In genomic region chr1:53482441-53483153, GRCh38 we compare ENCODE assay signal across 1 cellular context.
TF ChIP-seq lines count a peak whose summit lies in the region.

No MANE protein-coding gene starts in this region.

TF ChIP-seq in H1, 55 proteins besides CTCF, POLR2A, EP300 and RAD21:
- TF ChIP-seq CBX5 (IDR thresholded peaks at IDR 0.05; ENCODE audit: low read depth, low read length): no peak
- TF ChIP-seq ATF2 (IDR thresholded peaks at IDR 0.05; ENCODE audit: low read length): no peak
- TF ChIP-seq ZNF274 (IDR thresholded peaks at IDR 0.05; ENCODE audit: borderline replicate concordance, extremely low read depth, low read length): no peak
- TF ChIP-seq POU5F1 (IDR thresholded peaks at IDR 0.05; ENCODE audit: low read depth, low read length): no peak
- TF ChIP-seq SIN3A (conservative IDR thresholded peaks at IDR 0.05 in 1 of 2, IDR thresholded peaks at IDR 0.05 in 1 of 2; ENCODE audit: low read depth in 1 of 2, low read length in 2 of 2): no peak
- TF ChIP-seq NANOG (IDR thresholded peaks at IDR 0.05; ENCODE audit: insufficient read depth, low read depth, low read length, poor library complexity, severe bottlenecking): no peak
- no peak for TF ChIP-seq CHD7 (IDR thresholded peaks at IDR 0.05; ENCODE audit: insufficient replicate concordance, low read length)
TF ChIP-seq in H1: peak in this region for 0.
